Comparison of ENCODE assay signal across 1 cellular context in the genomic region with DNA sequence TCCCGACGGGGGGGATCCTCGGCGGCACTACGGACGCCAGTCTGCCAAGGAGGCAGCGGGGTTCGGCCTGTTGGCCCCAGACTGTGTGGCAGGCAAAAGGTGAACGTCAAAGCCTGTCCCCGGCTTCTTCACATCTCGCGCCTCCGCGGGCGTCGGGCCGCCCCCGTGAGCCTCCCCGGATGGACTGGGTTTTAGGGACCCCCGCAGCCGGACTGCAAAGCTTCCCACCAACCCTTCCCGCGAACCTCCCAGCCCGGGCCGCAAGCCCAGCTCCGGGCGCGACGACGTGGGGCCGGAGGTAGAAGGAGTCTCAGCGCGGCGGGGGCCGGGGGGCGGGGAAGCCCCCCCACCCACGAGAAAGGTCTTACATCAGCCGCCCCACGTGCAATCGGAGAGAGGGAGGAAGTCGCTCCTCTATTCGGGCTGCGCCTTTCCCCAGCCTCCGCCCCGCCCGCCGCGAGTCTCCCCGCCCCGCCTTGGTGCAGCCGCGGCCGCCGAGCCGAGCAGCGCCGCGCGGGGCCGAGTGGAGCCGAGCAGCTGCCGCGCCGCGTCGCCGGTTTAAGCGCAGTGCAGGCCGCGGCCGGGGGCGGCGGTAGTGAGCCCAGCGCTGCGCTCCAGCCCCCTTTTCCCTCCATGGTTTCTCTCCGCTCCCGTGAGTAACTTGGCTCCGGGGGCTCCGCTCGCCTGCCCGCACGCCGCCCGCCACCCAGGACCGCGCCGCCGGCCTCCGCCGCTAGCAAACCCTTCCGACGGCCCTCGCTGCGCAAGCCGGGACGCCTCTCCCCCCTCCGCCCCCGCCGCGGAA.
TF ChIP-seq lines count a peak whose summit lies in the region.

A gene (plus strand): TSS at position 623 of the 805 bp plus-strand sequence. CDS start 215 bp downstream, outside the sequence.

TF ChIP-seq in K562, 482 proteins besides CTCF, POLR2A, EP300 and RAD21 (continued from another document and continues in another):
- TF ChIP-seq, protein P1, sequence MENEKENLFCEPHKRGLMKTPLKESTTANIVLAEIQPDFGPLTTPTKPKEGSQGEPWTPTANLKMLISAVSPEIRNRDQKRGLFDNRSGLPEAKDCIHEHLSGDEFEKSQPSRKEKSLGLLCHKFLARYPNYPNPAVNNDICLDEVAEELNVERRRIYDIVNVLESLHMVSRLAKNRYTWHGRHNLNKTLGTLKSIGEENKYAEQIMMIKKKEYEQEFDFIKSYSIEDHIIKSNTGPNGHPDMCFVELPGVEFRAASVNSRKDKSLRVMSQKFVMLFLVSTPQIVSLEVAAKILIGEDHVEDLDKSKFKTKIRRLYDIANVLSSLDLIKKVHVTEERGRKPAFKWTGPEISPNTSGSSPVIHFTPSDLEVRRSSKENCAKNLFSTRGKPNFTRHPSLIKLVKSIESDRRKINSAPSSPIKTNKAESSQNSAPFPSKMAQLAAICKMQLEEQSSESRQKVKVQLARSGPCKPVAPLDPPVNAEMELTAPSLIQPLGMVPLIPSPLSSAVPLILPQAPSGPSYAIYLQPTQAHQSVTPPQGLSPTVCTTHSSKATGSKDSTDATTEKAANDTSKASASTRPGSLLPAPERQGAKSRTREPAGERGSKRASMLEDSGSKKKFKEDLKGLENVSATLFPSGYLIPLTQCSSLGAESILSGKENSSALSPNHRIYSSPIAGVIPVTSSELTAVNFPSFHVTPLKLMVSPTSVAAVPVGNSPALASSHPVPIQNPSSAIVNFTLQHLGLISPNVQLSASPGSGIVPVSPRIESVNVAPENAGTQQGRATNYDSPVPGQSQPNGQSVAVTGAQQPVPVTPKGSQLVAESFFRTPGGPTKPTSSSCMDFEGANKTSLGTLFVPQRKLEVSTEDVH (IDR thresholded peaks at IDR 0.05; ENCODE audit: low read depth, partially characterized antibody) = no peak
- TF ChIP-seq ETV1 (tag; conservative IDR thresholded peaks at IDR 0.05; ENCODE audit: low read depth) (peak; percentile 84), ZKSCAN1 (IDR thresholded peaks at IDR 0.05; ENCODE audit: low read depth, low read length) (no peak), ZNF212 (CRISPR knock-in tag; IDR thresholded peaks at IDR 0.05) (no peak), ZFP36 (IDR thresholded peaks at IDR 0.05; ENCODE audit: low read depth, low read length, partially characterized antibody) (no peak), TAF7 (tag; IDR thresholded peaks at IDR 0.05) (peak; percentile 33; the same call in 1 of the 2 replicates), GABPB1 (CRISPR knock-in tag; IDR thresholded peaks at IDR 0.05) (peak; percentile 83), POLR2G (IDR thresholded peaks at IDR 0.05; ENCODE audit: low read depth, low read length) (peak; percentile 90), ZNF780A (CRISPR knock-in tag; IDR thresholded peaks at IDR 0.05) (no peak), MTA3 (IDR thresholded peaks at IDR 0.05; ENCODE audit: borderline replicate concordance) (peak; percentile 74), NFIX (CRISPR knock-in tag; IDR thresholded peaks at IDR 0.05; ENCODE audit: low read depth) (no peak), MCM3 (IDR thresholded peaks at IDR 0.05) (no peak), EP400 (IDR thresholded peaks at IDR 0.05) (peak; percentile 100), PPARD (CRISPR knock-in tag; IDR thresholded peaks at IDR 0.05) (no peak), BMI1 (IDR thresholded peaks at IDR 0.05; ENCODE audit: low read length) (no peak), ZBTB17 (CRISPR knock-in tag; IDR thresholded peaks at IDR 0.05) (peak; percentile 98), NFATC3 (IDR thresholded peaks at IDR 0.05) (no peak), ZNF583 (CRISPR knock-in tag; IDR thresholded peaks at IDR 0.05) (no peak), PHF21A (IDR thresholded peaks at IDR 0.05; ENCODE audit: borderline replicate concordance, low read depth) (no peak), MXI1 (IDR thresholded peaks at IDR 0.05; ENCODE audit: low read depth, low read length) (peak; percentile 51; the same call in 1 of the 2 replicates), TEAD1 (CRISPR knock-in tag; IDR thresholded peaks at IDR 0.05) (peak; percentile 6 to 93; a peak in 2 of 4 replicates), NFRKB (IDR thresholded peaks at IDR 0.05; ENCODE audit: low read depth) (peak; percentile 96)
- TF ChIP-seq, protein P2, sequence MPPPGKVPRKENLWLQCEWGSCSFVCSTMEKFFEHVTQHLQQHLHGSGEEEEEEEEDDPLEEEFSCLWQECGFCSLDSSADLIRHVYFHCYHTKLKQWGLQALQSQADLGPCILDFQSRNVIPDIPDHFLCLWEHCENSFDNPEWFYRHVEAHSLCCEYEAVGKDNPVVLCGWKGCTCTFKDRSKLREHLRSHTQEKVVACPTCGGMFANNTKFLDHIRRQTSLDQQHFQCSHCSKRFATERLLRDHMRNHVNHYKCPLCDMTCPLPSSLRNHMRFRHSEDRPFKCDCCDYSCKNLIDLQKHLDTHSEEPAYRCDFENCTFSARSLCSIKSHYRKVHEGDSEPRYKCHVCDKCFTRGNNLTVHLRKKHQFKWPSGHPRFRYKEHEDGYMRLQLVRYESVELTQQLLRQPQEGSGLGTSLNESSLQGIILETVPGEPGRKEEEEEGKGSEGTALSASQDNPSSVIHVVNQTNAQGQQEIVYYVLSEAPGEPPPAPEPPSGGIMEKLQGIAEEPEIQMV (tag; conservative IDR thresholded peaks at IDR 0.05; ENCODE audit: low read depth) = no peak
- TF ChIP-seq, protein P3, sequence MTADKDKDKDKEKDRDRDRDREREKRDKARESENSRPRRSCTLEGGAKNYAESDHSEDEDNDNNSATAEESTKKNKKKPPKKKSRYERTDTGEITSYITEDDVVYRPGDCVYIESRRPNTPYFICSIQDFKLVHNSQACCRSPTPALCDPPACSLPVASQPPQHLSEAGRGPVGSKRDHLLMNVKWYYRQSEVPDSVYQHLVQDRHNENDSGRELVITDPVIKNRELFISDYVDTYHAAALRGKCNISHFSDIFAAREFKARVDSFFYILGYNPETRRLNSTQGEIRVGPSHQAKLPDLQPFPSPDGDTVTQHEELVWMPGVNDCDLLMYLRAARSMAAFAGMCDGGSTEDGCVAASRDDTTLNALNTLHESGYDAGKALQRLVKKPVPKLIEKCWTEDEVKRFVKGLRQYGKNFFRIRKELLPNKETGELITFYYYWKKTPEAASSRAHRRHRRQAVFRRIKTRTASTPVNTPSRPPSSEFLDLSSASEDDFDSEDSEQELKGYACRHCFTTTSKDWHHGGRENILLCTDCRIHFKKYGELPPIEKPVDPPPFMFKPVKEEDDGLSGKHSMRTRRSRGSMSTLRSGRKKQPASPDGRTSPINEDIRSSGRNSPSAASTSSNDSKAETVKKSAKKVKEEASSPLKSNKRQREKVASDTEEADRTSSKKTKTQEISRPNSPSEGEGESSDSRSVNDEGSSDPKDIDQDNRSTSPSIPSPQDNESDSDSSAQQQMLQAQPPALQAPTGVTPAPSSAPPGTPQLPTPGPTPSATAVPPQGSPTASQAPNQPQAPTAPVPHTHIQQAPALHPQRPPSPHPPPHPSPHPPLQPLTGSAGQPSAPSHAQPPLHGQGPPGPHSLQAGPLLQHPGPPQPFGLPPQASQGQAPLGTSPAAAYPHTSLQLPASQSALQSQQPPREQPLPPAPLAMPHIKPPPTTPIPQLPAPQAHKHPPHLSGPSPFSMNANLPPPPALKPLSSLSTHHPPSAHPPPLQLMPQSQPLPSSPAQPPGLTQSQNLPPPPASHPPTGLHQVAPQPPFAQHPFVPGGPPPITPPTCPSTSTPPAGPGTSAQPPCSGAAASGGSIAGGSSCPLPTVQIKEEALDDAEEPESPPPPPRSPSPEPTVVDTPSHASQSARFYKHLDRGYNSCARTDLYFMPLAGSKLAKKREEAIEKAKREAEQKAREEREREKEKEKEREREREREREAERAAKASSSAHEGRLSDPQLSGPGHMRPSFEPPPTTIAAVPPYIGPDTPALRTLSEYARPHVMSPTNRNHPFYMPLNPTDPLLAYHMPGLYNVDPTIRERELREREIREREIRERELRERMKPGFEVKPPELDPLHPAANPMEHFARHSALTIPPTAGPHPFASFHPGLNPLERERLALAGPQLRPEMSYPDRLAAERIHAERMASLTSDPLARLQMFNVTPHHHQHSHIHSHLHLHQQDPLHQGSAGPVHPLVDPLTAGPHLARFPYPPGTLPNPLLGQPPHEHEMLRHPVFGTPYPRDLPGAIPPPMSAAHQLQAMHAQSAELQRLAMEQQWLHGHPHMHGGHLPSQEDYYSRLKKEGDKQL (CRISPR knock-in tag; IDR thresholded peaks at IDR 0.05; ENCODE audit: borderline replicate concordance) = 0 out of 2 replicates have a peak, but pooled peaks have one; percentile 78
- TF ChIP-seq, protein P4, sequence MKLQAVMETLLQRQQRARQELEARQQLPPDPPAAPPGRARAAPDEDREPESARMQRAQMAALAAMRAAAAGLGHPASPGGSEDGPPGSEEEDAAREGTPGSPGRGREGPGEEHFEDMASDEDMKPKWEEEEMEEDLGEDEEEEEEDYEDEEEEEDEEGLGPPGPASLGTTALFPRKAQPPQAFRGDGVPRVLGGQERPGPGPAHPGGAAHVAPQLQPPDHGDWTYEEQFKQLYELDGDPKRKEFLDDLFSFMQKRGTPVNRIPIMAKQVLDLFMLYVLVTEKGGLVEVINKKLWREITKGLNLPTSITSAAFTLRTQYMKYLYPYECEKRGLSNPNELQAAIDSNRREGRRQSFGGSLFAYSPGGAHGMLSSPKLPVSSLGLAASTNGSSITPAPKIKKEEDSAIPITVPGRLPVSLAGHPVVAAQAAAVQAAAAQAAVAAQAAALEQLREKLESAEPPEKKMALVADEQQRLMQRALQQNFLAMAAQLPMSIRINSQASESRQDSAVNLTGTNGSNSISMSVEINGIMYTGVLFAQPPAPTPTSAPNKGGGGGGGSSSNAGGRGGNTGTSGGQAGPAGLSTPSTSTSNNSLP (IDR thresholded peaks at IDR 0.05; ENCODE audit: borderline replicate concordance, low read depth, low read length) = no peak
- TF ChIP-seq, protein P5, sequence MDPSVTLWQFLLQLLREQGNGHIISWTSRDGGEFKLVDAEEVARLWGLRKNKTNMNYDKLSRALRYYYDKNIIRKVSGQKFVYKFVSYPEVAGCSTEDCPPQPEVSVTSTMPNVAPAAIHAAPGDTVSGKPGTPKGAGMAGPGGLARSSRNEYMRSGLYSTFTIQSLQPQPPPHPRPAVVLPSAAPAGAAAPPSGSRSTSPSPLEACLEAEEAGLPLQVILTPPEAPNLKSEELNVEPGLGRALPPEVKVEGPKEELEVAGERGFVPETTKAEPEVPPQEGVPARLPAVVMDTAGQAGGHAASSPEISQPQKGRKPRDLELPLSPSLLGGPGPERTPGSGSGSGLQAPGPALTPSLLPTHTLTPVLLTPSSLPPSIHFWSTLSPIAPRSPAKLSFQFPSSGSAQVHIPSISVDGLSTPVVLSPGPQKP (CRISPR knock-in tag; IDR thresholded peaks at IDR 0.05) = no peak
- TF ChIP-seq, protein P6, sequence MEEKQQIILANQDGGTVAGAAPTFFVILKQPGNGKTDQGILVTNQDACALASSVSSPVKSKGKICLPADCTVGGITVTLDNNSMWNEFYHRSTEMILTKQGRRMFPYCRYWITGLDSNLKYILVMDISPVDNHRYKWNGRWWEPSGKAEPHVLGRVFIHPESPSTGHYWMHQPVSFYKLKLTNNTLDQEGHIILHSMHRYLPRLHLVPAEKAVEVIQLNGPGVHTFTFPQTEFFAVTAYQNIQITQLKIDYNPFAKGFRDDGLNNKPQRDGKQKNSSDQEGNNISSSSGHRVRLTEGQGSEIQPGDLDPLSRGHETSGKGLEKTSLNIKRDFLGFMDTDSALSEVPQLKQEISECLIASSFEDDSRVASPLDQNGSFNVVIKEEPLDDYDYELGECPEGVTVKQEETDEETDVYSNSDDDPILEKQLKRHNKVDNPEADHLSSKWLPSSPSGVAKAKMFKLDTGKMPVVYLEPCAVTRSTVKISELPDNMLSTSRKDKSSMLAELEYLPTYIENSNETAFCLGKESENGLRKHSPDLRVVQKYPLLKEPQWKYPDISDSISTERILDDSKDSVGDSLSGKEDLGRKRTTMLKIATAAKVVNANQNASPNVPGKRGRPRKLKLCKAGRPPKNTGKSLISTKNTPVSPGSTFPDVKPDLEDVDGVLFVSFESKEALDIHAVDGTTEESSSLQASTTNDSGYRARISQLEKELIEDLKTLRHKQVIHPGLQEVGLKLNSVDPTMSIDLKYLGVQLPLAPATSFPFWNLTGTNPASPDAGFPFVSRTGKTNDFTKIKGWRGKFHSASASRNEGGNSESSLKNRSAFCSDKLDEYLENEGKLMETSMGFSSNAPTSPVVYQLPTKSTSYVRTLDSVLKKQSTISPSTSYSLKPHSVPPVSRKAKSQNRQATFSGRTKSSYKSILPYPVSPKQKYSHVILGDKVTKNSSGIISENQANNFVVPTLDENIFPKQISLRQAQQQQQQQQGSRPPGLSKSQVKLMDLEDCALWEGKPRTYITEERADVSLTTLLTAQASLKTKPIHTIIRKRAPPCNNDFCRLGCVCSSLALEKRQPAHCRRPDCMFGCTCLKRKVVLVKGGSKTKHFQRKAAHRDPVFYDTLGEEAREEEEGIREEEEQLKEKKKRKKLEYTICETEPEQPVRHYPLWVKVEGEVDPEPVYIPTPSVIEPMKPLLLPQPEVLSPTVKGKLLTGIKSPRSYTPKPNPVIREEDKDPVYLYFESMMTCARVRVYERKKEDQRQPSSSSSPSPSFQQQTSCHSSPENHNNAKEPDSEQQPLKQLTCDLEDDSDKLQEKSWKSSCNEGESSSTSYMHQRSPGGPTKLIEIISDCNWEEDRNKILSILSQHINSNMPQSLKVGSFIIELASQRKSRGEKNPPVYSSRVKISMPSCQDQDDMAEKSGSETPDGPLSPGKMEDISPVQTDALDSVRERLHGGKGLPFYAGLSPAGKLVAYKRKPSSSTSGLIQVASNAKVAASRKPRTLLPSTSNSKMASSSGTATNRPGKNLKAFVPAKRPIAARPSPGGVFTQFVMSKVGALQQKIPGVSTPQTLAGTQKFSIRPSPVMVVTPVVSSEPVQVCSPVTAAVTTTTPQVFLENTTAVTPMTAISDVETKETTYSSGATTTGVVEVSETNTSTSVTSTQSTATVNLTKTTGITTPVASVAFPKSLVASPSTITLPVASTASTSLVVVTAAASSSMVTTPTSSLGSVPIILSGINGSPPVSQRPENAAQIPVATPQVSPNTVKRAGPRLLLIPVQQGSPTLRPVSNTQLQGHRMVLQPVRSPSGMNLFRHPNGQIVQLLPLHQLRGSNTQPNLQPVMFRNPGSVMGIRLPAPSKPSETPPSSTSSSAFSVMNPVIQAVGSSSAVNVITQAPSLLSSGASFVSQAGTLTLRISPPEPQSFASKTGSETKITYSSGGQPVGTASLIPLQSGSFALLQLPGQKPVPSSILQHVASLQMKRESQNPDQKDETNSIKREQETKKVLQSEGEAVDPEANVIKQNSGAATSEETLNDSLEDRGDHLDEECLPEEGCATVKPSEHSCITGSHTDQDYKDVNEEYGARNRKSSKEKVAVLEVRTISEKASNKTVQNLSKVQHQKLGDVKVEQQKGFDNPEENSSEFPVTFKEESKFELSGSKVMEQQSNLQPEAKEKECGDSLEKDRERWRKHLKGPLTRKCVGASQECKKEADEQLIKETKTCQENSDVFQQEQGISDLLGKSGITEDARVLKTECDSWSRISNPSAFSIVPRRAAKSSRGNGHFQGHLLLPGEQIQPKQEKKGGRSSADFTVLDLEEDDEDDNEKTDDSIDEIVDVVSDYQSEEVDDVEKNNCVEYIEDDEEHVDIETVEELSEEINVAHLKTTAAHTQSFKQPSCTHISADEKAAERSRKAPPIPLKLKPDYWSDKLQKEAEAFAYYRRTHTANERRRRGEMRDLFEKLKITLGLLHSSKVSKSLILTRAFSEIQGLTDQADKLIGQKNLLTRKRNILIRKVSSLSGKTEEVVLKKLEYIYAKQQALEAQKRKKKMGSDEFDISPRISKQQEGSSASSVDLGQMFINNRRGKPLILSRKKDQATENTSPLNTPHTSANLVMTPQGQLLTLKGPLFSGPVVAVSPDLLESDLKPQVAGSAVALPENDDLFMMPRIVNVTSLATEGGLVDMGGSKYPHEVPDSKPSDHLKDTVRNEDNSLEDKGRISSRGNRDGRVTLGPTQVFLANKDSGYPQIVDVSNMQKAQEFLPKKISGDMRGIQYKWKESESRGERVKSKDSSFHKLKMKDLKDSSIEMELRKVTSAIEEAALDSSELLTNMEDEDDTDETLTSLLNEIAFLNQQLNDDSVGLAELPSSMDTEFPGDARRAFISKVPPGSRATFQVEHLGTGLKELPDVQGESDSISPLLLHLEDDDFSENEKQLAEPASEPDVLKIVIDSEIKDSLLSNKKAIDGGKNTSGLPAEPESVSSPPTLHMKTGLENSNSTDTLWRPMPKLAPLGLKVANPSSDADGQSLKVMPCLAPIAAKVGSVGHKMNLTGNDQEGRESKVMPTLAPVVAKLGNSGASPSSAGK (IDR thresholded peaks at IDR 0.05) = peak; percentile 97
